ENCODE assay signal across 19 cellular contexts in genomic region chr6:31351734-31352496, GRCh38. TPM values are rescaled to one million over a fixed set of nuclear protein-coding genes. Genes with fewer than 3 reads are reported as not detected.
DNase-seq lines count a peak whose midpoint lies in the region; ATAC-seq and TF ChIP-seq lines count a peak whose summit lies in the region.
"Had no signal": no experiment of that assay in that cellular context is flagged by ENCODE, and none has a peak within 500 bp of the region (broad histone marks: within the 10 kb centered on the region; RNA-seq: fewer than 3 reads in every experiment).

No MANE protein-coding gene starts in this region.

- H3K4me3 ChIP-seq in CD8-positive, alpha-beta memory T cell (ENCODE audit: low read length), result no peak overlapping the region
- H3K4me3 ChIP-seq in fibroblast of villous mesenchyme (ENCODE audit: low read depth, low read length) (no peak overlapping the region), upper lobe of right lung (no peak overlapping the region)
- H3K4me3 ChIP-seq: coronary artery, heart right ventricle, psoas muscle had no signal

- CTCF ChIA-PET in CD8-positive, alpha-beta memory T cell (lab: Charles Lee), result interaction anchor here (2.3 kb wide), 1 partner anchor 15 kb away, joined by 11 read pairs; no protein-coding TSS in a partner anchor
- CTCF ChIA-PET in activated CD4-positive, alpha-beta memory T cell treated with anti-CD3 and anti-CD28 coated beads, Interleukin-2, amount 10 ng/mL, durations not matched to agents 7 days and 5 days (lab: Charles Lee), result interaction anchor here (0.7 kb wide), 1 partner anchor 15 kb away, joined by 3 read pairs; no protein-coding TSS in a partner anchor

- H3K27me3 ChIP-seq in CD8-positive, alpha-beta memory T cell (ENCODE audit: insufficient read depth, low read length, poor library complexity, severe bottlenecking), result no peaks in the 10 kb centered on the region
- H3K27me3 ChIP-seq in upper lobe of right lung, result no peaks in the 10 kb centered on the region
- H3K27me3 ChIP-seq: heart right ventricle had no signal

- peak overlapping the region; percentile 0 to 85 (median 79) for H3K27ac Mint-ChIP-seq in CD14-positive monocyte
- H3K27ac Mint-ChIP-seq in CD8-positive, alpha-beta memory T cell, result peak overlapping the region; percentile 80 to 100 (median 92)
- H3K27ac Mint-ChIP-seq in activated CD4-positive, alpha-beta memory T cell treated with anti-CD3 and anti-CD28 coated beads, Interleukin-2, amount 10 ng/mL, durations not matched to agents 7 days and 5 days, result peak overlapping the region; percentile 36

- H3K4me1 Mint-ChIP-seq in CD14-positive monocyte, result peaks cover 39% of the 10 kb centered on the region
- peaks cover 57 to 74% (median 72%) of the 10 kb centered on the region in 3 donors for H3K4me1 Mint-ChIP-seq in CD8-positive, alpha-beta memory T cell
- H3K4me1 Mint-ChIP-seq in activated CD4-positive, alpha-beta memory T cell treated with anti-CD3 and anti-CD28 coated beads, Interleukin-2, amount 10 ng/mL, durations not matched to agents 7 days and 5 days, result peaks cover 41% of the 10 kb centered on the region

- peaks cover 31% of the 10 kb centered on the region for H3K36me3 ChIP-seq in CD8-positive, alpha-beta memory T cell (ENCODE audit: insufficient read depth, low read length)
- H3K36me3 ChIP-seq in upper lobe of right lung, result peaks cover 25% of the 10 kb centered on the region
- H3K36me3 ChIP-seq: BE2C had no signal

- POLR2A ChIA-PET in CD8-positive, alpha-beta memory T cell (lab: Charles Lee), result interaction anchor here (1.0 to 5.7 kb wide), 3 partner anchors 44 to 82 kb away, joined by 4 to 42 read pairs (median 35); partner anchors contain the start of gene HLA-C
- POLR2A ChIA-PET in activated CD4-positive, alpha-beta memory T cell treated with anti-CD3 and anti-CD28 coated beads, Interleukin-2, amount 10 ng/mL, durations not matched to agents 7 days and 5 days (lab: Charles Lee), result interaction anchor here (0.6 to 5.0 kb wide), 9 partner anchors 12 to 193 kb away, joined by 3 to 66 read pairs (median 4); partner anchors contain the start of gene TCF19

- H3K9me3 ChIP-seq in CD8-positive, alpha-beta memory T cell (ENCODE audit: low read length), result no peaks in the 10 kb centered on the region
- no peaks in the 10 kb centered on the region for H3K9me3 ChIP-seq in upper lobe of right lung
- H3K9me3 ChIP-seq: BE2C, heart right ventricle, psoas muscle had no signal

- peaks cover 36 to 43% of the 10 kb centered on the region in 2 donors for H3K36me3 Mint-ChIP-seq in CD14-positive monocyte
- H3K36me3 Mint-ChIP-seq in CD8-positive, alpha-beta memory T cell, result peaks cover 25 to 48% (median 33%) of the 10 kb centered on the region in 3 donors
- peaks cover 51% of the 10 kb centered on the region for H3K36me3 Mint-ChIP-seq in activated CD4-positive, alpha-beta memory T cell treated with anti-CD3 and anti-CD28 coated beads, Interleukin-2, amount 10 ng/mL, durations not matched to agents 7 days and 5 days (ENCODE audit: low read depth)

- ATAC-seq in upper lobe of right lung, result no peak
- no peak for ATAC-seq in GM21360 (IDR thresholded peaks at IDR 0.05; ENCODE audit: unreplicated experiment)
- no peak for ATAC-seq in GM21529 (IDR thresholded peaks at IDR 0.05; ENCODE audit: unreplicated experiment)
- no peak for ATAC-seq in GM19395 (IDR thresholded peaks at IDR 0.05; ENCODE audit: unreplicated experiment)
- ATAC-seq: heart right ventricle, Panc1, psoas muscle had no signal

- H3K27me3 Mint-ChIP-seq in CD14-positive monocyte (ENCODE audit: low read depth in 3 of 3), result peaks cover under 1 to 18% (median 2%) of the 10 kb centered on the region in 3 donors
- peaks cover 0 to 35% of the 10 kb centered on the region in 2 donors for H3K27me3 Mint-ChIP-seq in CD8-positive, alpha-beta memory T cell
- H3K27me3 Mint-ChIP-seq in activated CD4-positive, alpha-beta memory T cell treated with anti-CD3 and anti-CD28 coated beads, Interleukin-2, amount 10 ng/mL, durations not matched to agents 7 days and 5 days, result peaks cover 2% of the 10 kb centered on the region

- H3K9me3 Mint-ChIP-seq in CD14-positive monocyte, result peaks cover 0 to 7% (median 0%) of the 10 kb centered on the region in 7 donors
- H3K9me3 Mint-ChIP-seq in CD8-positive, alpha-beta memory T cell, result peaks cover 0 to 3% (median 1%) of the 10 kb centered on the region in 5 donors
- no peaks in the 10 kb centered on the region for H3K9me3 Mint-ChIP-seq in activated CD4-positive, alpha-beta memory T cell treated with anti-CD3 and anti-CD28 coated beads, Interleukin-2, amount 10 ng/mL, durations not matched to agents 7 days and 5 days

- no peak overlapping the region for H3K27ac ChIP-seq in CD8-positive, alpha-beta memory T cell (ENCODE audit: low read depth, low read length)
- no peak overlapping the region for H3K27ac ChIP-seq in upper lobe of right lung
- H3K27ac ChIP-seq: coronary artery, heart right ventricle, psoas muscle had no signal

- no peak for DNase-seq in CD14-positive monocyte (ENCODE audit: low spot score)
- DNase-seq in CD8-positive, alpha-beta memory T cell, result peak in 4 of 5 donors; percentile 19 to 50 (median 28)
- peak; percentile 24 for DNase-seq in activated CD4-positive, alpha-beta memory T cell treated with anti-CD3 and anti-CD28 coated beads, Interleukin-2, amount 10 ng/mL, durations not matched to agents 7 days and 5 days
- DNase-seq in fibroblast of villous mesenchyme (ENCODE audit: low read depth), result peak; percentile 21
- DNase-seq in upper lobe of right lung, result no peak
- DNase-seq: activated CD4-positive, CD25-positive, alpha-beta regulatory T cell treated with anti-CD3 and anti-CD28 coated beads, Interleukin-2, amount 50 U/mL, for 72 hours; BE2C; erythroblast; heart right ventricle; Kasumi-1; NCI-H2029; NCI-H748 treated with DMSO at 0.1 percent for 48 hours; psoas muscle; stimulated activated CD4-positive, alpha-beta T cell treated with anti-CD3 and anti-CD28 coated beads, Interleukin-12 subunit alpha, Interleukin-12 subunit beta, amount 100 ng/mL, for 4 hours had no signal

- no peak for TF ChIP-seq CTCF in CD14-positive monocyte (IDR thresholded peaks at IDR 0.05)
- no peak for TF ChIP-seq CTCF in fibroblast of villous mesenchyme (IDR thresholded peaks at IDR 0.05; ENCODE audit: insufficient read depth, low read depth, low read length)
- TF ChIP-seq CTCF in upper lobe of right lung (IDR thresholded peaks at IDR 0.05), result no peak

- intact Hi-C loops in CD14-positive monocyte (cut with micrococcal nuclease), result loop anchor here (2.0 to 5.0 kb wide), 3 partner anchors 40 to 85 kb away; partner anchors contain the start of gene HLA-C (in 1 of the 2)
- intact Hi-C loops in upper lobe of right lung (cut with DNase I), result no loop called here

- peak overlapping the region in 1 of 2 donors; percentile 49 for H3K4me3 Mint-ChIP-seq in CD14-positive monocyte
- H3K4me3 Mint-ChIP-seq in CD8-positive, alpha-beta memory T cell, result peak overlapping the region; percentile 96 to 100 (median 97)
- H3K4me3 Mint-ChIP-seq in activated CD4-positive, alpha-beta memory T cell treated with anti-CD3 and anti-CD28 coated beads, Interleukin-2, amount 10 ng/mL, durations not matched to agents 7 days and 5 days, result no peak overlapping the region

- H3K4me1 ChIP-seq in CD8-positive, alpha-beta memory T cell (ENCODE audit: insufficient read depth, low read length), result peaks cover 40% of the 10 kb centered on the region
- peaks cover 9% of the 10 kb centered on the region for H3K4me1 ChIP-seq in upper lobe of right lung
- H3K4me1 ChIP-seq: BE2C, psoas muscle had no signal

RNA-seq across cellular contexts. Expression of gene HLA-B, which starts 5.1 kb away (rescaled TPM):
- 1,000 to 10,000 TPM; 6,126 to 6,999 TPM for polyA plus RNA-seq in CD14-positive monocyte
- total RNA-seq in CD8-positive, alpha-beta memory T cell, result 1,000 to 10,000 TPM; 3,705 to 3,812 TPM
- polyA plus RNA-seq in CD8-positive, alpha-beta memory T cell, result 8,337 TPM
- total RNA-seq in activated CD4-positive, alpha-beta memory T cell treated with anti-CD3 and anti-CD28 coated beads, Interleukin-2, amount 10 ng/mL, durations not matched to agents 7 days and 5 days, result 1,000 to 10,000 TPM; 5,151 to 5,157 TPM
- total RNA-seq in fibroblast of villous mesenchyme (475 and 661 TPM in 2 replicates), upper lobe of right lung (2,632 TPM)

RNA-seq across cellular contexts. Expression of gene MICA, which starts 51.5 kb away (rescaled TPM):
- polyA plus RNA-seq in CD14-positive monocyte, result 1 to 10 TPM; 5.6 to 6.9 TPM
- 10 to 100 TPM; 12.4 to 12.8 TPM for total RNA-seq in CD8-positive, alpha-beta memory T cell
- 8.2 TPM for polyA plus RNA-seq in CD8-positive, alpha-beta memory T cell
- total RNA-seq in activated CD4-positive, alpha-beta memory T cell treated with anti-CD3 and anti-CD28 coated beads, Interleukin-2, amount 10 ng/mL, durations not matched to agents 7 days and 5 days, result 10 to 100 TPM; 12.0 to 12.3 TPM
- total RNA-seq in fibroblast of villous mesenchyme (45.3 and 54.8 TPM in 2 replicates), upper lobe of right lung (36.6 TPM)

Comparison
In these comparisons a context has a peak if more than half of its experiments do, and no peak if none do; other contexts are left out.
1. DNase-seq: peak in CD8-positive, alpha-beta memory T cell (4 of 5), activated CD4-positive, alpha-beta memory T cell treated with anti-CD3 and anti-CD28 coated beads, Interleukin-2, amount 10 ng/mL, durations not matched to agents 7 days and 5 days (single experiment) and fibroblast of villous mesenchyme (single experiment); none in CD14-positive monocyte (single experiment) and upper lobe of right lung (single experiment).
2. H3K27ac Mint-ChIP-seq: peak in every context shown above with its lines; median percentile 92 in CD8-positive, alpha-beta memory T cell; 79 in CD14-positive monocyte; 36 in activated CD4-positive, alpha-beta memory T cell treated with anti-CD3 and anti-CD28 coated beads, Interleukin-2, amount 10 ng/mL, durations not matched to agents 7 days and 5 days.